Comparison of ENCODE assay signal across 19 cellular contexts in genomic region chr4:1488831-1489638, GRCh38.
"Had no signal": no experiment of that assay in that cellular context is flagged by ENCODE, and none has a peak within 500 bp of the region (broad histone marks: within the 10 kb centered on the region; RNA-seq: fewer than 3 reads in every experiment).

No MANE protein-coding gene starts in this region.

- H2AFZ ChIP-seq: hepatocyte had no signal

- H3K4me3 ChIP-seq: colonic mucosa, hepatocyte, prostate gland, spleen, stomach, testis, upper lobe of left lung had no signal

- H3K36me3 ChIP-seq: colonic mucosa, prostate gland, spleen, stomach, upper lobe of left lung had no signal

- DNase-seq: activated CD4-positive, CD25-positive, alpha-beta regulatory T cell treated with anti-CD3 and anti-CD28 coated beads, Interleukin-2, amount 50 U/mL, for 72 hours; amniotic stem cell; caudate nucleus; colonic mucosa; kidney glomerular epithelial cell; mammary epithelial cell; naive B cell; spleen; stomach; T1000; testis had no signal

- H3K4me3 Mint-ChIP-seq: activated naive CD4-positive, alpha-beta T cell treated with anti-CD3 and anti-CD28 coated beads, Interleukin-2, amount 50 U/mL, for 24 hours; activated T-helper 17 cell treated with anti-CD3 and anti-CD28 coated beads, Interleukin-2, amount 50 U/mL, for 72 hours had no signal

- H3K4me1 Mint-ChIP-seq: activated naive CD4-positive, alpha-beta T cell treated with anti-CD3 and anti-CD28 coated beads, Interleukin-2, amount 50 U/mL, for 24 hours; activated T-helper 17 cell treated with anti-CD3 and anti-CD28 coated beads, Interleukin-2, amount 50 U/mL, for 72 hours; naive B cell had no signal

- H3K27ac Mint-ChIP-seq: activated naive CD4-positive, alpha-beta T cell treated with anti-CD3 and anti-CD28 coated beads, Interleukin-2, amount 50 U/mL, for 24 hours; activated T-helper 17 cell treated with anti-CD3 and anti-CD28 coated beads, Interleukin-2, amount 50 U/mL, for 72 hours; naive B cell had no signal

- H3K27me3 ChIP-seq: colonic mucosa, testis had no signal

- H3K4me1 ChIP-seq: colonic mucosa, prostate gland, spleen, stomach, testis, upper lobe of left lung had no signal

- ATAC-seq: activated T-helper 17 cell treated with anti-CD3 and anti-CD28 coated beads, Interleukin-2, amount 50 U/mL, for 72 hours; esophagus mucosa; sciatic nerve; SK-N-SH treated with all-trans-retinoic acid at 6 μM for 48 hours had no signal

- H3K27ac ChIP-seq: colonic mucosa, hepatocyte, prostate gland, spleen, stomach, testis, upper lobe of left lung had no signal

- H3K9me3 ChIP-seq: colonic mucosa, prostate gland, testis had no signal

- H3K4me2 ChIP-seq: hepatocyte had no signal
